ENCODE assay signal across 8 cellular contexts in genomic region chr5:1111727-1112289, GRCh38. TPM values are rescaled to one million over a fixed set of nuclear protein-coding genes. Genes with fewer than 3 reads are reported as not detected.
DNase-seq lines count a peak whose midpoint lies in the region; ATAC-seq and TF ChIP-seq lines count a peak whose summit lies in the region.

Gene SLC12A7, minus strand, starts transcription at chr5:1112063. Its CDS starts 72 bp downstream, at chr5:1111991.

- H3K4me1 ChIP-seq in esophagus muscularis mucosa (peaks cover 32 to 55% (median 43%) of the 10 kb centered on the region in 4 donors), stomach smooth muscle (ENCODE audit: control insufficient read depth, insufficient read depth, low read length) (peaks cover 40% of the 10 kb centered on the region)

- peak within 1 kb of the TSS; percentile 84 for H3K4me3 Mint-ChIP-seq in HFFc6
- H3K4me3 Mint-ChIP-seq in naive thymus-derived CD8-positive, alpha-beta T cell = peak within 1 kb of the TSS; percentile 85 to 93 (median 89)

- no peaks in the 10 kb centered on the region for H3K4me1 Mint-ChIP-seq in HFFc6 (ENCODE audit: low read depth)
- peaks cover 19 to 43% (median 36%) of the 10 kb centered on the region in 4 donors for H3K4me1 Mint-ChIP-seq in naive thymus-derived CD8-positive, alpha-beta T cell

- H3K27me3 ChIP-seq in esophagus muscularis mucosa (no peaks in the 10 kb centered on the region), stomach smooth muscle (ENCODE audit: control insufficient read depth in 1 of 2, insufficient read depth in 2 of 2, low read length in 2 of 2) (peaks cover 0 to 3% of the 10 kb centered on the region in 2 donors)

- WGBS in esophagus muscularis mucosa = 4% methylated on average over 18 of the region's 79 CpGs

- H3K27ac ChIP-seq in esophagus muscularis mucosa (replicated peaks in 1 of 4) (peak within 1 kb of the TSS; percentile 78 to 90 (median 85)), stomach smooth muscle (ENCODE audit: low read length) (peak within 1 kb of the TSS; percentile 60)

- ATAC-seq in naive thymus-derived CD8-positive, alpha-beta T cell = peak; percentile 66 to 71
- ATAC-seq in GM19455 (IDR thresholded peaks at IDR 0.05; ENCODE audit: unreplicated experiment) = no peak

- H3K4me3 ChIP-seq in esophagus muscularis mucosa (peak within 1 kb of the TSS; percentile 76 to 96 (median 89)), stomach smooth muscle (ENCODE audit: low read length in 2 of 2) (peak within 1 kb of the TSS; percentile 78 to 81)

- H3K36me3 Mint-ChIP-seq in HFFc6 (ENCODE audit: low read depth) = no peaks in the 10 kb centered on the region
- H3K36me3 Mint-ChIP-seq in naive thymus-derived CD8-positive, alpha-beta T cell = peaks cover 0 to 2% (median 0%) of the 10 kb centered on the region in 3 donors

- peaks cover 23% of the 10 kb centered on the region for H3K27me3 Mint-ChIP-seq in HFFc6 (ENCODE audit: insufficient read depth)
- H3K27me3 Mint-ChIP-seq in naive thymus-derived CD8-positive, alpha-beta T cell = no peaks in the 10 kb centered on the region

- POLR2A ChIA-PET in naive thymus-derived CD8-positive, alpha-beta T cell (lab: Charles Lee) = no interaction called here

- H3K9ac ChIP-seq in stomach smooth muscle (ENCODE audit: low read length in 2 of 2) = peak within 1 kb of the TSS; percentile 79

- no peaks in the 10 kb centered on the region for H3K9me3 Mint-ChIP-seq in HFFc6
- H3K9me3 Mint-ChIP-seq in naive thymus-derived CD8-positive, alpha-beta T cell = no peaks in the 10 kb centered on the region

- TF ChIP-seq POLR2A in esophagus muscularis mucosa (IDR thresholded peaks at IDR 0.05; ENCODE audit: low read depth) = peak; percentile 68

- TF ChIP-seq CTCF in HFFc6 (IDR thresholded peaks at IDR 0.05) = no peak
- TF ChIP-seq CTCF in esophagus muscularis mucosa (IDR thresholded peaks at IDR 0.05) = no peak

- no peak within 1 kb of the TSS for H3K27ac Mint-ChIP-seq in HFFc6
- H3K27ac Mint-ChIP-seq in naive thymus-derived CD8-positive, alpha-beta T cell = peak within 1 kb of the TSS; percentile 57 to 97 (median 92)

- H3K9me3 ChIP-seq in esophagus muscularis mucosa (no peaks in the 10 kb centered on the region), stomach smooth muscle (ENCODE audit: control insufficient read depth in 2 of 2, low read length in 2 of 2) (no peaks in the 10 kb centered on the region)

- no peak for TF ChIP-seq EP300 in esophagus muscularis mucosa (IDR thresholded peaks at IDR 0.05)

- H3K36me3 ChIP-seq in esophagus muscularis mucosa = peaks cover 0 to 5% (median 0%) of the 10 kb centered on the region in 4 donors
- no peaks in the 10 kb centered on the region for H3K36me3 ChIP-seq in stomach smooth muscle (ENCODE audit: control insufficient read depth in 2 of 2, insufficient read depth in 2 of 2, low read length in 2 of 2)

- DNase-seq in GM03348 (ENCODE audit: low spot score) = peak; percentile 88
- DNase-seq in HFFc6 = no peak
- DNase-seq in NCI-H345 (lab: John Stamatoyannopoulos, UW) = peak; percentile 64
- DNase-seq in activated T-cell treated with anti-CD3 and anti-CD28 coated beads for 48 hours (ENCODE audit: low read depth) = peak; percentile 69
- no peak for DNase-seq in esophagus muscularis mucosa (ENCODE audit: extremely low spot score)
- peak in 9 of 10 donors; percentile 38 to 70 (median 55) for DNase-seq in naive thymus-derived CD8-positive, alpha-beta T cell

- intact Hi-C loops in esophagus muscularis mucosa (cut with DNase I) = loop anchor here (10.0 kb wide), 1 partner anchor 107 kb away; the partner anchor contains the start of gene NKD2

RNA-seq across cellular contexts. Expression of gene SLC12A7, which starts in this region (rescaled TPM):
- under 1 TPM in 3 of 6 experiments, not detected in 3; 0.07 to 0.09 (median 0.09) TPM for total RNA-seq in HFFc6 (2021; fragmentation: NEBNext Ultra II Directional; extraction: Animal tissue kit (Norgen Biotek cat#: 25700))
- 10 to 100 TPM; 21.6 to 35.8 (median 25.4) TPM for total RNA-seq in esophagus muscularis mucosa
- 10 to 100 TPM; 60.0 to 68.3 TPM for total RNA-seq in naive thymus-derived CD8-positive, alpha-beta T cell
- polyA plus RNA-seq in naive thymus-derived CD8-positive, alpha-beta T cell = 10 to 100 TPM in 1 of 3 donors, 1 to 10 TPM in 2; 7.3 to 25.4 (median 8.5) TPM

Comparison
In these comparisons a context has a peak if more than half of its experiments do, and no peak if none do; other contexts are left out.
1. RNA of gene SLC12A7 (total RNA-seq): 60.0 to 68.3 TPM in naive thymus-derived CD8-positive, alpha-beta T cell and 21.6 to 35.8 TPM in esophagus muscularis mucosa; 0.07 to 0.09 TPM in HFFc6; every median in the first group is over 10 times any median in the second.
2. DNase-seq: peak in GM03348 (single experiment), NCI-H345 (single experiment), activated T-cell treated with anti-CD3 and anti-CD28 coated beads for 48 hours (single experiment) and naive thymus-derived CD8-positive, alpha-beta T cell (9 of 10); none in HFFc6 (single experiment) and esophagus muscularis mucosa (single experiment).